ENCODE assay signal across 23 cellular contexts in genomic region chr11:118537409-118537980, GRCh38. TPM values are rescaled to one million over a fixed set of nuclear protein-coding genes. Genes with fewer than 3 reads are reported as not detected.
DNase-seq lines count a peak whose midpoint lies in the region; ATAC-seq and TF ChIP-seq lines count a peak whose summit lies in the region.
"Had no signal": no experiment of that assay in that cellular context is flagged by ENCODE, and none has a peak within 500 bp of the region (broad histone marks: within the 10 kb centered on the region; RNA-seq: fewer than 3 reads in every experiment).

No MANE protein-coding gene starts in this region.

- intact Hi-C loops in psoas muscle (cut with DNase I) = no loop called here

- H3K4me1 ChIP-seq in HEK293 (ENCODE audit: control insufficient read depth, insufficient read depth, low read length) (no peaks in the 10 kb centered on the region), SJSA1 (replicated peaks) (peaks cover 20% of the 10 kb centered on the region), psoas muscle (no peaks in the 10 kb centered on the region), Peyer's patch (peaks cover 0 to 13% (median 0%) of the 10 kb centered on the region in 4 donors)

- TF ChIP-seq CTCF in HEK293 (tag by site-specific recombination; IDR thresholded peaks at IDR 0.05) (no peak), fibroblast of mammary gland (conservative IDR thresholded peaks at IDR 0.05; ENCODE audit: control insufficient read depth, insufficient read depth, low read depth, low read length) (no peak), psoas muscle (IDR thresholded peaks at IDR 0.05) (no peak), Peyer's patch (IDR thresholded peaks at IDR 0.05) (no peak)

- TF ChIP-seq POLR2A in Peyer's patch (IDR thresholded peaks at IDR 0.05) = no peak

- H3K27me3 ChIP-seq in SJSA1 (replicated peaks) (no peaks in the 10 kb centered on the region), psoas muscle (ENCODE audit: insufficient read depth in 3 of 3, low read length in 2 of 3) (no peaks in the 10 kb centered on the region), Peyer's patch (no peaks in the 10 kb centered on the region)
- H3K27me3 ChIP-seq: BLaER1 treated with 17β-estradiol and CSF1 and Interleukin-3, amounts not matched to agents 10 nM and 100 nM had no signal

- H3K27ac ChIP-seq in HEK293 (ENCODE audit: extremely low read depth, low read depth, low read length) (no peak overlapping the region), SJSA1 (peak overlapping the region; percentile 64), psoas muscle (no peak overlapping the region), Peyer's patch (peak overlapping the region in 1 of 4 donors; percentile 16)
- H3K27ac ChIP-seq: BLaER1 treated with 17β-estradiol and CSF1 and Interleukin-3, amounts not matched to agents 10 nM and 100 nM; RWPE1 had no signal

- H3K9me3 ChIP-seq in HEK293 (ENCODE audit: control insufficient read depth, insufficient read depth, low read depth, low read length) (no peaks in the 10 kb centered on the region), SJSA1 (replicated peaks) (no peaks in the 10 kb centered on the region), psoas muscle (no peaks in the 10 kb centered on the region), Peyer's patch (no peaks in the 10 kb centered on the region)
- H3K9me3 ChIP-seq: BLaER1 treated with 17β-estradiol and CSF1 and Interleukin-3, amounts not matched to agents 10 nM and 100 nM; SK-N-SH had no signal

- peak; percentile 16 for DNase-seq in EL
- DNase-seq in SJSA1 (ENCODE audit: low read depth in 1 of 2, low spot score in 2 of 2) = peak in 1 of 2 experiments; percentile 11
- DNase-seq in fibroblast of mammary gland (ENCODE audit: low read depth) = peak; percentile 18
- DNase-seq in NCI-H2196 (lab: John Stamatoyannopoulos, UW; ENCODE audit: unreplicated experiment) = no peak
- DNase-seq in psoas muscle = no peak
- DNase-seq in amygdala (lab: John Stamatoyannopoulos, UW) = no peak
- no peak for DNase-seq in Peyer's patch
- DNase-seq: CD8-positive, alpha-beta T cell; DND-41; KG1; NCI-H1417; NCI-H1694 treated with DMSO at 0.1 percent for 48 hours; NCI-H2081 treated with DMSO at 0.1 percent for 48 hours; NCI-H2171 treated with DMSO at 0.1 percent for 48 hours; NCI-H446; NCI-H526 treated with DMSO at 0.1 percent for 48 hours; PC-3; SHP77 treated with DMSO at 0.1 percent for 48 hours; SK-N-SH had no signal

- H3K36me3 ChIP-seq in HEK293 (ENCODE audit: control insufficient read depth in 2 of 2, insufficient read depth in 1 of 2, low read length in 2 of 2) (peaks cover 0 to 60% of the 10 kb centered on the region in 2 experiments; a peak in 2 of 3 replicates), SJSA1 (no peaks in the 10 kb centered on the region), psoas muscle (ENCODE audit: insufficient read depth in 1 of 2, low read depth in 1 of 2) (peaks cover 0 to 17% of the 10 kb centered on the region in 2 donors), Peyer's patch (peaks cover 0 to 9% (median 0%) of the 10 kb centered on the region in 3 donors)

- CTCF ChIA-PET in HEK293 (lab: Yijun Ruan, JAX) = interaction anchor here (0.7 kb wide), 1 partner anchor 269 kb away, joined by 3 read pairs; no protein-coding TSS in a partner anchor

- ATAC-seq in psoas muscle = no peak
- ATAC-seq: CD8-positive, alpha-beta T cell; PC-3 had no signal

- WGBS in psoas muscle, 3 donors = 44 to 70% (median 67%) methylated on average over 6 of the region's 6 CpGs

- POLR2A ChIA-PET in HEK293 (lab: Yijun Ruan, JAX) = no interaction called here

- no peak overlapping the region for H3K4me3 ChIP-seq in HEK293 (ENCODE audit: low read depth, low read length)
- H3K4me3 ChIP-seq in SJSA1 = no peak overlapping the region
- no peak overlapping the region for H3K4me3 ChIP-seq in fibroblast of mammary gland (ENCODE audit: control insufficient read depth, low read depth, low read length)
- H3K4me3 ChIP-seq in psoas muscle = no peak overlapping the region
- H3K4me3 ChIP-seq in Peyer's patch = no peak overlapping the region
- H3K4me3 ChIP-seq: BLaER1 treated with 17β-estradiol and CSF1 and Interleukin-3, amounts not matched to agents 10 nM and 100 nM had no signal

TF ChIP-seq in HEK293, 187 proteins besides CTCF, POLR2A, EP300 and RAD21:
- TF ChIP-seq ZNF10 (tag by site-specific recombination; IDR thresholded peaks at IDR 0.05) (peak; percentile 84), ZXDB (tag by site-specific recombination; IDR thresholded peaks at IDR 0.05) (no peak)
TF ChIP-seq in HEK293: peak in this region for 1.

RNA-seq across cellular contexts. Expression of gene TMEM25, which starts 6.5 kb away (rescaled TPM):
- total RNA-seq in SJSA1 (2014; rRNA removed; shearing (Covaris generic)) = 2.4 and 13.4 TPM in 2 replicates
- 10 to 100 TPM in 2 of 4 donors, 1 to 10 TPM in 2; 6.3 to 14.7 (median 8.7) TPM for total RNA-seq in psoas muscle
- 1 to 10 TPM; 1.3 to 8.0 (median 5.9) TPM for polyA plus RNA-seq in psoas muscle
- 100 to 1,000 TPM in 3 of 4 donors, 10 to 100 TPM in 1; 48.7 to 263 (median 204) TPM for total RNA-seq in Peyer's patch

RNA-seq across cellular contexts. Expression of gene TTC36, which starts 10.2 kb away (rescaled TPM):
- total RNA-seq in SJSA1 (2014; rRNA removed; shearing (Covaris generic)) = not detected in 2 replicates
- total RNA-seq in psoas muscle (1 to 10 TPM in 1 of 4 donors, under 1 TPM in 2, not detected in 1; 0.54 to 1.2 (median 0.59) TPM), Peyer's patch (10 to 100 TPM in 3 of 4 donors, 1 to 10 TPM in 1; 5.8 to 68.4 (median 37.5) TPM)
- under 1 TPM in 2 of 3 donors, not detected in 1; 0.09 TPM for polyA plus RNA-seq in psoas muscle
- total RNA-seq: H1 had no signal
- polyA plus RNA-seq: H1 had no signal

RNA-seq across cellular contexts. Expression of gene IFT46, which starts 28.2 kb away (rescaled TPM):
- total RNA-seq in SJSA1 (2014; rRNA removed; shearing (Covaris generic)) = 8.2 and 38.5 TPM in 2 replicates
- total RNA-seq in psoas muscle = 10 to 100 TPM; 10.2 to 16.0 (median 13.4) TPM
- polyA plus RNA-seq in psoas muscle = 10 to 100 TPM in 2 of 3 donors, 1 to 10 TPM in 1; 5.1 to 28.5 (median 11.7) TPM
- 10 to 100 TPM; 12.5 to 32.2 (median 14.4) TPM for total RNA-seq in Peyer's patch

RNA-seq across cellular contexts. Expression of gene ARCN1, which starts 34.7 kb away (rescaled TPM):
- total RNA-seq in SJSA1 (2014; rRNA removed; shearing (Covaris generic)) = 70.9 and 102 TPM in 2 replicates
- total RNA-seq in psoas muscle (10 to 100 TPM; 54.2 to 65.7 (median 60.1) TPM), Peyer's patch (100 to 1,000 TPM in 2 of 4 donors, 10 to 100 TPM in 2; 54.5 to 116 (median 91.0) TPM)
- 10 to 100 TPM; 49.4 to 76.3 (median 73.9) TPM for polyA plus RNA-seq in psoas muscle

Comparison
In these comparisons a context has a peak if more than half of its experiments do, and no peak if none do; other contexts are left out.
1. DNase-seq: peak in EL (single experiment) and fibroblast of mammary gland (single experiment); none in NCI-H2196 (single experiment), psoas muscle (0 of 2), amygdala (0 of 56) and Peyer's patch (0 of 3).